Comparison of ENCODE assay signal across 1 cellular context in the genomic region with DNA sequence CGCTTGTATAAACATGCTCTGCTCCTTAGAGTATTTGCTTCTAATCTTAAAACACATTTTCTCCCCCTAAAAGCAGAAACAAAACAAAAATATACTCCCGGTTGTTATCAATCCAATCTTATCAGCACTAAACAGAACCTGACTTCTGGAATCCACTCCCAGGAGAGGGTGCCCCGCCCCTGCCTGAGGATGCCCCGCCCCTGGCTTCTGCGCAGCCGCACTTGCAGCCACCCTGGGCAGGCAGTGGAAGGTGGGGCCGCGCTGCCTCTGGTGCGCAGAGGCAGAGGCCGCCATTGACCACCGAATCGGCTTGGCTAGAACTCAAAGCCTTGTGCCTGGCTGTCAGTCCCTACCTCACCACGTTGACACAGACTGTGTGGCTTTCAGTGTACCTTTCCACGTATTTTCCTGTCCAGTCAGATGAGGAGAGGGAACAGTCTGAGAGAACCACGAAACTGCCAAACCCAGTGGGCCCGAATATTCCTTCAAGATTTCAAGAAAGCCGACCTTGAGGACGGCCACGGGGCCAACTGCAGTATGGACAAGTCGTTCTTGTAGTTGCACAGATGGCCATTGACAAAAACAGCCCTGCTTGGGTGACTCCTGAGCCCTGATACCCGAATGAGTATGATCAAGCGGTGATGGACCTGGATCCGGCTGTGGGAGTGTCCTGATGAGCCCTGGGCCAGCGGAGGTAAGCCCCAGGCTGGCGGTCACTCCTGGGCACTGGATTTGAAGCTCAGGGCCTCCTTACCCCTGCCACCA.
TF ChIP-seq lines count a peak whose summit lies in the region.

No MANE protein-coding gene starts in this region.

TF ChIP-seq in K562, 482 proteins besides CTCF, POLR2A, EP300 and RAD21 (continued from another document):
- TF ChIP-seq, protein P1, sequence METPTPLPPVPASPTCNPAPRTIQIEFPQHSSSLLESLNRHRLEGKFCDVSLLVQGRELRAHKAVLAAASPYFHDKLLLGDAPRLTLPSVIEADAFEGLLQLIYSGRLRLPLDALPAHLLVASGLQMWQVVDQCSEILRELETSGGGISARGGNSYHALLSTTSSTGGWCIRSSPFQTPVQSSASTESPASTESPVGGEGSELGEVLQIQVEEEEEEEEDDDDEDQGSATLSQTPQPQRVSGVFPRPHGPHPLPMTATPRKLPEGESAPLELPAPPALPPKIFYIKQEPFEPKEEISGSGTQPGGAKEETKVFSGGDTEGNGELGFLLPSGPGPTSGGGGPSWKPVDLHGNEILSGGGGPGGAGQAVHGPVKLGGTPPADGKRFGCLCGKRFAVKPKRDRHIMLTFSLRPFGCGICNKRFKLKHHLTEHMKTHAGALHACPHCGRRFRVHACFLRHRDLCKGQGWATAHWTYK (CRISPR knock-in tag; IDR thresholded peaks at IDR 0.05): 0 out of 2 replicates have a peak, but pooled peaks have one; percentile 27
